In the genomic region with DNA sequence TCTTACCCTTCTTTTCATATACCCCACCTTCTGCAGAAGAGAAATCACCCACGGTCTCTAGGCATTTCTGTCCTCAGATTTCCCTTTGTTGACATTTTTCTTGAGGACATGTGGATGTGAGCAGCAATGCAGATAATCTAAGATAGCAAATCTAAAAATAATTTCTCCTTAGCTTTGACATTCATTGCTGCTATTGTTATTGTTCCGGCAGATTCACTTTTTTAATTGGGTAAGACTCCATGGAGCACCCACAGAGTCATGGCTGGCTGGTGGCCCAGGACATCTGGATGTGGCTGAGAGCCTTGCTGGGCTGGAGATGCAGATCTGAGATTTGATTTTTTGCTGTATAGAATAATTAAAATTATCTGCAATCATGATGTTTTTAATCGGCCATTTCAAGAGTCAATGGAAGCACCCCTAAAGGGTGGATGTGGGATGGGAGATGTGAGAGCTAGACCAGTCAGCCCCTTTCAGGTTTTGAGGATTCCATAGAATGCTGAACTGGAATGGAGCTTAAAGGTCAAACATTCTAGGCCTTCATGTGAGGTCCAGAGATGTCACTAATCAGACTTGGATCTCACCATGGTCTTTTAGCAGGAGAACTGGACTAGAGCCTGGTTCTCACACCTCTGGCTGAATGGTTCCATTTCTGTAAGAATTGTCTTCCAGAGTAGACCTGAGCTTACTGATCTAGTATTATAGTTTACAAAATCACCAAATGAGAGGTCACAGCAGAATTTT, we compare ENCODE assay signal across 19 cellular contexts. TPM values are rescaled to one million over a fixed set of nuclear protein-coding genes. Genes with fewer than 3 reads are reported as not detected.
"Had no signal": no experiment of that assay in that cellular context is flagged by ENCODE, and none has a peak within 500 bp of the region (broad histone marks: within the 10 kb centered on the region; RNA-seq: fewer than 3 reads in every experiment).

No MANE protein-coding gene starts in this region.

- FAIRE-seq: keratinocyte had no signal

- H3K36me3 ChIP-seq: left ventricle myocardium inferior, prostate gland had no signal

- H3K4me1 ChIP-seq: prostate gland had no signal

- H3K27ac ChIP-seq: coronary artery, epithelial cell of prostate, left ventricle myocardium inferior, prostate gland, thoracic aorta had no signal

- DNase-seq: activated CD4-positive, alpha-beta T cell treated with anti-CD3 and anti-CD28 coated beads for 48 hours; activated CD8-positive, alpha-beta memory T cell treated with anti-CD3 and anti-CD28 coated beads, Interleukin-2, amount 50 U/mL, for 4 hours; activated CD8-positive, alpha-beta T cell treated with anti-CD3 and anti-CD28 coated beads, Interleukin-2, amount 10 ng/mL, durations not matched to agents 7 days and 5 days; activated effector memory CD4-positive, alpha-beta T cell treated with anti-CD3 and anti-CD28 coated beads, Interleukin-2, amount 50 U/mL, for 16 hours; activated T-cell treated with anti-CD3 and anti-CD28 coated beads, Interleukin-2, amount 50 U/mL, for 48 hours; caudate nucleus; effector memory CD4-positive, alpha-beta T cell; hippocampal formation; left ventricle myocardium inferior; natural killer cell; stimulated activated CD4-positive, alpha-beta T cell treated with anti-CD3 and anti-CD28 coated beads, Interleukin-12 subunit alpha, Interleukin-12 subunit beta, amount 100 ng/mL, for 4 hours; T-helper 2 cell had no signal

- H3K4me3 ChIP-seq: coronary artery, left ventricle myocardium inferior, prostate gland, thoracic aorta had no signal

- H3K9me3 ChIP-seq: left ventricle myocardium inferior, prostate gland, thoracic aorta had no signal

RNA-seq across cellular contexts. Expression of a gene that starts 37.5 kb away (rescaled TPM):
- total RNA-seq: activated CD8-positive, alpha-beta T cell treated with anti-CD3 and anti-CD28 coated beads, Interleukin-2, amount 10 ng/mL, durations not matched to agents 7 days and 5 days; glomerular endothelial cell; left ventricle myocardium inferior; natural killer cell; ureter had no signal
- polyA plus RNA-seq: keratinocyte had no signal

RNA-seq across cellular contexts. Expression of a gene that starts 56.4 kb away (rescaled TPM):
- total RNA-seq: glomerular endothelial cell, left ventricle myocardium inferior, thoracic aorta had no signal
